ENCODE assay signal across 15 cellular contexts in genomic region chr13:112709825-112710783, GRCh38. TPM values are rescaled to one million over a fixed set of nuclear protein-coding genes. Genes with fewer than 3 reads are reported as not detected.
DNase-seq lines count a peak whose midpoint lies in the region; ATAC-seq and TF ChIP-seq lines count a peak whose summit lies in the region.
"Had no signal": no experiment of that assay in that cellular context is flagged by ENCODE, and none has a peak within 500 bp of the region (broad histone marks: within the 10 kb centered on the region; RNA-seq: fewer than 3 reads in every experiment).

No MANE protein-coding gene starts in this region.

- no peak for TF ChIP-seq EP300 in tibial nerve (IDR thresholded peaks at IDR 0.05)

- ATAC-seq in Panc1 (0 out of 2 replicates have a peak, but pooled peaks have one; percentile 11), GM19324 (IDR thresholded peaks at IDR 0.05; ENCODE audit: low FRiP score, unreplicated experiment) (no peak)
- ATAC-seq: GM12878, pancreas, PC-3 had no signal

- peaks cover 63% of the 10 kb centered on the region for H3K4me1 Mint-ChIP-seq in neural crest cell
- peaks cover 17% of the 10 kb centered on the region for H3K4me1 Mint-ChIP-seq in osteocyte (ENCODE audit: unreplicated experiment)

- 86 to 90% methylated on average over 8 to 11 of the region's 26 CpGs for WGBS in esophagus squamous epithelium, 2 donors
- WGBS in tibial nerve, 2 donors: 85 to 86% methylated on average over 20 to 25 of the region's 26 CpGs

- CTCF ChIA-PET in Panc1 (lab: Charles Lee): no interaction called here

- H3K27ac Mint-ChIP-seq in neural crest cell (ENCODE audit: unreplicated experiment): peak overlapping the region; percentile 43
- H3K27ac Mint-ChIP-seq in osteocyte (ENCODE audit: unreplicated experiment): no peak overlapping the region
- H3K27ac Mint-ChIP-seq: CD4-positive, alpha-beta T cell had no signal

- TF ChIP-seq POLR2A in esophagus squamous epithelium (IDR thresholded peaks at IDR 0.05): no peak
- TF ChIP-seq POLR2A in tibial nerve (IDR thresholded peaks at IDR 0.05): no peak

- H3K27me3 Mint-ChIP-seq in neural crest cell (ENCODE audit: low read depth): no peaks in the 10 kb centered on the region
- H3K27me3 Mint-ChIP-seq in osteocyte (ENCODE audit: unreplicated experiment): no peaks in the 10 kb centered on the region
- H3K27me3 Mint-ChIP-seq: CD4-positive, alpha-beta T cell had no signal

- H3K27ac ChIP-seq in Panc1 (ENCODE audit: low read length) (peak overlapping the region; percentile 82), esophagus squamous epithelium (peak overlapping the region; percentile 20 to 89 (median 80)), tibial nerve (peak overlapping the region; percentile 69 to 90 (median 80))

- no peaks in the 10 kb centered on the region for H3K27me3 ChIP-seq in Panc1 (ENCODE audit: control insufficient read depth, insufficient read depth, low read length)
- H3K27me3 ChIP-seq in esophagus squamous epithelium: no peaks in the 10 kb centered on the region
- H3K27me3 ChIP-seq in tibial nerve: no peaks in the 10 kb centered on the region
- H3K27me3 ChIP-seq: pancreas had no signal

- H3K4me1 ChIP-seq in Panc1 (ENCODE audit: control insufficient read depth, insufficient read depth, low read length) (peaks cover 48% of the 10 kb centered on the region), esophagus squamous epithelium (peaks cover 6 to 39% (median 18%) of the 10 kb centered on the region in 3 donors), tibial nerve (peaks cover 0 to 32% (median 19%) of the 10 kb centered on the region in 4 donors)

- H3K36me3 Mint-ChIP-seq in neural crest cell (ENCODE audit: low read depth) (peaks cover 6% of the 10 kb centered on the region), osteocyte (ENCODE audit: unreplicated experiment) (peaks cover 2% of the 10 kb centered on the region)

- intact Hi-C loops in Panc1 (cut with micrococcal nuclease; ENCODE audit: unreplicated experiment): no loop called here
- intact Hi-C loops in esophagus squamous epithelium (cut with DNase I): no loop called here

- H3K9me3 Mint-ChIP-seq in neural crest cell (no peaks in the 10 kb centered on the region), osteocyte (ENCODE audit: unreplicated experiment) (peaks cover 6% of the 10 kb centered on the region)
- H3K9me3 Mint-ChIP-seq: CD4-positive, alpha-beta T cell had no signal

- H3K36me3 ChIP-seq in Panc1 (ENCODE audit: control insufficient read depth, insufficient read depth, low read length) (no peaks in the 10 kb centered on the region), esophagus squamous epithelium (no peaks in the 10 kb centered on the region), tibial nerve (peaks cover 0 to 11% (median 0%) of the 10 kb centered on the region in 3 donors)
- H3K36me3 ChIP-seq: pancreas had no signal

- no peak for TF ChIP-seq CTCF in Panc1 (IDR thresholded peaks at IDR 0.05)
- no peak for TF ChIP-seq CTCF in esophagus squamous epithelium (IDR thresholded peaks at IDR 0.05)
- no peak for TF ChIP-seq CTCF in neural crest cell (conservative IDR thresholded peaks at IDR 0.05)
- TF ChIP-seq CTCF in tibial nerve (IDR thresholded peaks at IDR 0.05): no peak
- no peak for TF ChIP-seq CTCF in osteocyte (IDR thresholded peaks at IDR 0.05)

- H3K9me3 ChIP-seq in Panc1 (ENCODE audit: control insufficient read depth, insufficient read depth, low read depth, low read length) (no peaks in the 10 kb centered on the region), esophagus squamous epithelium (no peaks in the 10 kb centered on the region), tibial nerve (peaks cover 0 to 12% (median 0%) of the 10 kb centered on the region in 4 donors)
- H3K9me3 ChIP-seq: pancreas had no signal

- in situ Hi-C loops in Panc1 (cut with HindIII; ENCODE audit: low pct_unique_long_range_greater_than_20kb, low sequenced_read_pairs): no loop called here

- DNase-seq in Panc1 (ENCODE audit: low read depth, low spot score) (no peak), esophagus squamous epithelium (lab: John Stamatoyannopoulos, UW) (no peak), neural crest cell (ENCODE audit: low read depth, low spot score) (no peak), tibial nerve (ENCODE audit: low spot score in 2 of 2) (no peak), osteocyte (ENCODE audit: extremely low spot score, unreplicated experiment) (no peak), NCI-H2107 treated with DMSO at 0.1 percent for 48 hours (lab: John Stamatoyannopoulos, UW; ENCODE audit: unreplicated experiment) (no peak)
- DNase-seq: activated CD4-positive, alpha-beta T cell treated with anti-CD3 and anti-CD28 coated beads for 1 hour; CD4-positive, alpha-beta T cell; EL; KG1; NCI-H524; pancreas; PC-3 had no signal

- no TSS peak for BruUV-seq in Panc1 (replicated peaks; lab: Mats Ljungman, UMichigan)

- no peak overlapping the region for H3K4me3 Mint-ChIP-seq in neural crest cell
- H3K4me3 Mint-ChIP-seq in osteocyte (ENCODE audit: unreplicated experiment): no peak overlapping the region
- H3K4me3 Mint-ChIP-seq: CD4-positive, alpha-beta T cell had no signal

- POLR2A ChIA-PET in Panc1 (lab: Charles Lee): no interaction called here

- no peak overlapping the region for H3K4me3 ChIP-seq in Panc1 (ENCODE audit: low read depth in 2 of 2, low read length in 2 of 2)
- no peak overlapping the region for H3K4me3 ChIP-seq in esophagus squamous epithelium
- no peak overlapping the region for H3K4me3 ChIP-seq in tibial nerve
- H3K4me3 ChIP-seq: GM12878, pancreas had no signal

RNA-seq across cellular contexts. Expression of gene ATP11A, which starts 20.3 kb away (rescaled TPM):
- total RNA-seq in Panc1 (2021; ENCODE audit: unreplicated experiment): 85.8 TPM
- polyA plus RNA-seq in Panc1 (2012; ENCODE audit: insufficient read length): 63.9 TPM
- total RNA-seq in esophagus squamous epithelium: 10 to 100 TPM in 3 of 4 donors, 1 to 10 TPM in 1; 9.6 to 20.0 (median 16.1) TPM
- total RNA-seq in neural crest cell: 97.4 and 99.1 TPM in 2 replicates
- total RNA-seq in tibial nerve: 10 to 100 TPM; 24.7 to 61.5 (median 35.0) TPM
- total RNA-seq in osteocyte: 15.2 and 15.7 TPM in 2 replicates
